ENCODE assay signal across 8 cellular contexts in the genomic region with DNA sequence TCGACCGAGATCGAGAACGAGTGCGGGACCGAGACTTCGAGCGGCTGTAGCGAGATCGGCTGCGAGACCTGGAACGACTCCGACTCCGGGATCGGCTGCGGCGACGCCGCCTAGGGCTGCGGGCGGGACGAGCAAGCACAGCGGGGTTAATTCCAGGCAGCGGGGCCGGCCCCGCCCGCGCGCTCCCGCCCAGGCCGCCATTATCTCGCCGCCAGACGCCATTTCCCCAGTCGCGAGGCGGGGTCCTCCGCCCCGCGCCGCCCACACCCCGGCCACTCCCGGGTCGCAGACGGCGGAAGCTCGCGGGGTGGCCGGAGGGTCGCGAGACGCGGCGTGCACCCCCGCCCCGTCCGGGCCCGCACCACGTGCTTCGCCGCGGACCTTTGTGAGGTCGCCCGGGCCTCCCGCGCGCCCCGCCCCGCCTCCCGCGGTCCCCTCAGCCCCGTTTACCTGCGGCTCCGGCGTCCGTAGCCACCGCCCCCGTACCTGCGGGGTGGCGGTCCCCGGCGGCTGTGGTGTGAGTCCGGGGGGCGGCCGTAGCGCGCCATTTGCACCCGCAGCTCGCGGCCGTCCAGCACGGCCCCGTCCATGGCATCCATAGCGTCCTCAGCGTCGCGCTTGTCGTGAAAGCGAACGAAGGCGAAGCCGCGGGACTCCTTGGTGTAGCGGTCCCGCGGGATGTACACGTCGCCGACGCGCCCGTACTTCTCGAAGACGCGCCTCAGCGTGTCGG. TPM values are rescaled to one million over a fixed set of nuclear protein-coding genes. Genes with fewer than 3 reads are reported as not detected.
DNase-seq lines count a peak whose midpoint lies in the region; TF ChIP-seq lines count a peak whose summit lies in the region.

No MANE protein-coding gene starts in this region.

- H3K9me2 ChIP-seq in GM23248 (ENCODE audit: insufficient read depth), result no peaks in the 10 kb centered on the region

- H3K79me2 ChIP-seq in GM23248 (ENCODE audit: insufficient read depth), result peaks cover 83% of the 10 kb centered on the region

- intact Hi-C loops in activated CD4-positive, alpha-beta T cell treated with anti-CD3 and anti-CD28 coated beads, Interleukin-2, amount 10 ng/mL, durations not matched to agents 24 days and 14 days (cut with micrococcal nuclease), result loop anchor here (1.0 to 10.0 kb wide), 8 partner anchors 10 to 716 kb away; partner anchors contain the start of genes GALR2, JMJD6, METTL23 and SEC14L1

- H3K9ac ChIP-seq in GM23248, result peak overlapping the region; percentile 96
- H3K9ac ChIP-seq in liver (ENCODE audit: low read depth in 1 of 2, low read length in 2 of 2), result peak overlapping the region; percentile 99

- H3K4me3 ChIP-seq in GM23248, result peak overlapping the region; percentile 98
- H3K4me3 ChIP-seq in liver (ENCODE audit: low read depth in 1 of 3, low read length in 3 of 3), result peak overlapping the region; percentile 96 to 100 (median 99)

- TF ChIP-seq RAD21 in liver (IDR thresholded peaks at IDR 0.05), result no peak

- H3K4me1 ChIP-seq in GM23248 (ENCODE audit: insufficient read depth) (peaks cover 45% of the 10 kb centered on the region), liver (ENCODE audit: control insufficient read depth in 4 of 4, insufficient read depth in 4 of 4, low read length in 3 of 4) (peaks cover 1 to 50% (median 44%) of the 10 kb centered on the region in 4 donors)

- H4K20me1 ChIP-seq in GM23248 (ENCODE audit: insufficient read depth), result peaks cover 17% of the 10 kb centered on the region; the same call in 1 of the 2 replicates

- peak overlapping the region; percentile 92 for H3K4me3 Mint-ChIP-seq in activated CD4-positive, alpha-beta T cell treated with anti-CD3 and anti-CD28 coated beads, Interleukin-2, amount 10 ng/mL, durations not matched to agents 24 days and 14 days

- TF ChIP-seq CTCF in liver (IDR thresholded peaks at IDR 0.05; ENCODE audit: low read depth, low read length, missing input control), result peak; percentile 17

- H3K4me1 Mint-ChIP-seq in activated CD4-positive, alpha-beta T cell treated with anti-CD3 and anti-CD28 coated beads, Interleukin-2, amount 10 ng/mL, durations not matched to agents 24 days and 14 days, result peaks cover 40% of the 10 kb centered on the region

- H3K4me2 ChIP-seq in GM23248 (ENCODE audit: unreplicated experiment), result peak overlapping the region; percentile 100

- H3K36me3 Mint-ChIP-seq in activated CD4-positive, alpha-beta T cell treated with anti-CD3 and anti-CD28 coated beads, Interleukin-2, amount 10 ng/mL, durations not matched to agents 24 days and 14 days (ENCODE audit: low read depth), result peaks cover 48% of the 10 kb centered on the region

- no peak overlapping the region for H2AFZ ChIP-seq in GM23248

- H3K36me3 ChIP-seq in GM23248 (ENCODE audit: low read depth) (peaks cover 39% of the 10 kb centered on the region), liver (ENCODE audit: control insufficient read depth in 4 of 4, insufficient read depth in 3 of 4, low read depth in 1 of 4, low read length in 3 of 4) (peaks cover 7 to 34% (median 23%) of the 10 kb centered on the region in 4 donors)

- peaks cover 54% of the 10 kb centered on the region for H3F3A ChIP-seq in GM23248 (ENCODE audit: insufficient read depth)

- 1 to 2% methylated on average over 59 to 97 of the region's 117 CpGs for WGBS in GM23248 (ENCODE audit: low coverage in 1 of 2, low lambda C conversion rate in 2 of 2, missing lambda C conversion rate in 2 of 2), 2 experiments
- WGBS in liver, result under 1% methylated on average over 117 of the region's 117 CpGs

- no peaks in the 10 kb centered on the region for H3K27me3 ChIP-seq in GM23248 (replicated peaks; ENCODE audit: insufficient read depth)
- H3K27me3 ChIP-seq in liver (ENCODE audit: control insufficient read depth in 4 of 4, insufficient read depth in 4 of 4, low read length in 3 of 4), result no peaks in the 10 kb centered on the region

- no peaks in the 10 kb centered on the region for H3K9me3 ChIP-seq in GM23248 (ENCODE audit: low read depth)
- no peaks in the 10 kb centered on the region for H3K9me3 ChIP-seq in liver (ENCODE audit: control insufficient read depth in 4 of 4, low read length in 3 of 4)

- peak overlapping the region; percentile 81 for H3K27ac ChIP-seq in GM23248
- H3K27ac ChIP-seq in liver (ENCODE audit: low read depth in 1 of 2, low read length in 2 of 2), result peak overlapping the region; percentile 93 to 99

- in situ Hi-C loops in GM23248 (cut with MboI), result no loop called here

- no peaks in the 10 kb centered on the region for H3K27me3 Mint-ChIP-seq in activated CD4-positive, alpha-beta T cell treated with anti-CD3 and anti-CD28 coated beads, Interleukin-2, amount 10 ng/mL, durations not matched to agents 24 days and 14 days

- no peaks in the 10 kb centered on the region for H3K9me3 Mint-ChIP-seq in activated CD4-positive, alpha-beta T cell treated with anti-CD3 and anti-CD28 coated beads, Interleukin-2, amount 10 ng/mL, durations not matched to agents 24 days and 14 days

- peak overlapping the region; percentile 100 for H3K27ac Mint-ChIP-seq in activated CD4-positive, alpha-beta T cell treated with anti-CD3 and anti-CD28 coated beads, Interleukin-2, amount 10 ng/mL, durations not matched to agents 24 days and 14 days

- peak; percentile 43 for DNase-seq in EL
- DNase-seq in GM23248, result peak; percentile 87
- peak; percentile 31 for DNase-seq in MV-4-11 (lab: John Stamatoyannopoulos, UW)
- DNase-seq in activated CD4-positive, alpha-beta T cell treated with anti-CD3 and anti-CD28 coated beads, Interleukin-2, amount 10 ng/mL, durations not matched to agents 24 days and 14 days, result peak; percentile 90
- DNase-seq in dedifferentiated amniotic fluid mesenchymal stem cell (ENCODE audit: extremely low spot score), result peak; percentile 64
- DNase-seq in stimulated activated CD4-positive, alpha-beta T cell treated with anti-CD3 and anti-CD28 coated beads, Interleukin-4, amount 100 ng/mL, for 24 hours, result peak; percentile 68
- DNase-seq in GF-D8 (lab: John Stamatoyannopoulos, UW), result no peak

TF ChIP-seq in liver, 16 proteins besides CTCF, POLR2A, EP300 and RAD21 (continues in another document):
- TF ChIP-seq SP1 (IDR thresholded peaks at IDR 0.05) (peak; percentile 5), RXRA (IDR thresholded peaks at IDR 0.05) (peak in 1 of 2 donors; percentile 2), YY1 (IDR thresholded peaks at IDR 0.05) (peak; percentile 92), REST (IDR thresholded peaks at IDR 0.05) (no peak)

RNA-seq across cellular contexts. Expression of gene SRSF2, which starts 0.6 kb away (rescaled TPM):
- total RNA-seq in GM23248 (2014; rRNA removed; shearing (Covaris generic)), result 147 and 165 TPM in 2 replicates
- 116 and 123 TPM in 2 replicates for polyA plus RNA-seq in GM23248 (2016; fragmentation: Nextera tagmentation; extraction: Ambion mirVana)
- 515 and 539 TPM in 2 replicates for total RNA-seq in activated CD4-positive, alpha-beta T cell treated with anti-CD3 and anti-CD28 coated beads, Interleukin-2, amount 10 ng/mL, durations not matched to agents 24 days and 14 days
- total RNA-seq in liver, result 100 to 1,000 TPM; 171 to 184 TPM
- polyA plus RNA-seq in liver, result 100 to 1,000 TPM in 1 of 2 donors, 10 to 100 TPM in 1; 66.5 to 130 TPM

RNA-seq across cellular contexts. Expression of gene MFSD11, which starts 1.4 kb away (rescaled TPM):
- total RNA-seq in GM23248 (2014; rRNA removed; shearing (Covaris generic)), result 29.8 and 30.6 TPM in 2 replicates
- polyA plus RNA-seq in GM23248 (2016; fragmentation: Nextera tagmentation; extraction: Ambion mirVana), result 24.2 TPM in 2 replicates
- total RNA-seq in activated CD4-positive, alpha-beta T cell treated with anti-CD3 and anti-CD28 coated beads, Interleukin-2, amount 10 ng/mL, durations not matched to agents 24 days and 14 days, result 15.1 and 15.3 TPM in 2 replicates
- 10 to 100 TPM; 24.6 to 26.9 TPM for total RNA-seq in liver
- 10 to 100 TPM in 1 of 2 donors, 1 to 10 TPM in 1; 8.6 to 10.3 TPM for polyA plus RNA-seq in liver

RNA-seq across cellular contexts. Expression of gene METTL23, which starts 9.9 kb away (rescaled TPM):
- total RNA-seq in GM23248 (2014; rRNA removed; shearing (Covaris generic)), result 22.5 and 35.6 TPM in 2 replicates
- polyA plus RNA-seq in GM23248 (2016; fragmentation: Nextera tagmentation; extraction: Ambion mirVana), result 49.9 and 54.8 TPM in 2 replicates
- total RNA-seq in activated CD4-positive, alpha-beta T cell treated with anti-CD3 and anti-CD28 coated beads, Interleukin-2, amount 10 ng/mL, durations not matched to agents 24 days and 14 days, result 32.9 and 35.5 TPM in 2 replicates
- total RNA-seq in liver, result 10 to 100 TPM; 15.6 to 17.4 TPM
- polyA plus RNA-seq in liver, result 10 to 100 TPM; 26.8 to 37.2 TPM

RNA-seq across cellular contexts. Expression of gene JMJD6, which starts 10.1 kb away (rescaled TPM):
- total RNA-seq in GM23248 (2014; rRNA removed; shearing (Covaris generic)), result 19.0 and 33.3 TPM in 2 replicates
- polyA plus RNA-seq in GM23248 (2016; fragmentation: Nextera tagmentation; extraction: Ambion mirVana) (40.0 and 41.5 TPM in 2 replicates), liver (10 to 100 TPM in 1 of 2 donors, 1 to 10 TPM in 1; 9.9 to 11.8 TPM)
- total RNA-seq in activated CD4-positive, alpha-beta T cell treated with anti-CD3 and anti-CD28 coated beads, Interleukin-2, amount 10 ng/mL, durations not matched to agents 24 days and 14 days, result 82.5 and 86.3 TPM in 2 replicates
- 10 to 100 TPM; 10.6 to 16.1 TPM for total RNA-seq in liver

RNA-seq across cellular contexts. Expression of gene MXRA7, which starts 25.8 kb away (rescaled TPM):
- 483 and 625 TPM in 2 replicates for total RNA-seq in GM23248 (2014; rRNA removed; shearing (Covaris generic))
- polyA plus RNA-seq in GM23248 (2016; fragmentation: Nextera tagmentation; extraction: Ambion mirVana), result 46.8 and 48.0 TPM in 2 replicates
- 3.4 and 3.7 TPM in 2 replicates for total RNA-seq in activated CD4-positive, alpha-beta T cell treated with anti-CD3 and anti-CD28 coated beads, Interleukin-2, amount 10 ng/mL, durations not matched to agents 24 days and 14 days
- total RNA-seq in liver, result 10 to 100 TPM in 1 of 2 donors, 1 to 10 TPM in 1; 9.8 to 12.9 TPM
- polyA plus RNA-seq in liver, result 10 to 100 TPM in 1 of 2 donors, 1 to 10 TPM in 1; 4.8 to 22.1 TPM
